ENCODE assay signal across 8 cellular contexts in genomic region chr6:158869010-158869603, GRCh38. TPM values are rescaled to one million over a fixed set of nuclear protein-coding genes. Genes with fewer than 3 reads are reported as not detected.
DNase-seq lines count a peak whose midpoint lies in the region; ATAC-seq, FAIRE-seq and TF ChIP-seq lines count a peak whose summit lies in the region.

No MANE protein-coding gene starts in this region.

- peak overlapping the region; percentile 75 for H3K4me3 Mint-ChIP-seq in activated CD4-positive, alpha-beta T cell treated with anti-CD3 and anti-CD28 coated beads for 36 hours
- peak overlapping the region; percentile 78 for H3K4me3 Mint-ChIP-seq in chondrocyte (ENCODE audit: unreplicated experiment)

- H3K27me3 Mint-ChIP-seq in activated CD4-positive, alpha-beta T cell treated with anti-CD3 and anti-CD28 coated beads for 36 hours: no peaks in the 10 kb centered on the region
- H3K27me3 Mint-ChIP-seq in chondrocyte (ENCODE audit: low read depth): peaks cover 2% of the 10 kb centered on the region

- peaks cover 37% of the 10 kb centered on the region for H3K4me1 Mint-ChIP-seq in activated CD4-positive, alpha-beta T cell treated with anti-CD3 and anti-CD28 coated beads for 36 hours
- H3K4me1 Mint-ChIP-seq in chondrocyte (ENCODE audit: low read depth): peaks cover 27% of the 10 kb centered on the region

- ATAC-seq in activated CD4-positive, alpha-beta T cell treated with anti-CD3 and anti-CD28 coated beads for 36 hours: peak; percentile 56
- peak; percentile 20 for ATAC-seq in HG02970 (IDR thresholded peaks at IDR 0.05; ENCODE audit: low FRiP score, unreplicated experiment)

- CTCF ChIA-PET in activated CD4-positive, alpha-beta T cell treated with anti-CD3 and anti-CD28 coated beads for 36 hours (lab: Charles Lee): interaction anchor here (0.6 to 4.2 kb wide), 12 partner anchors 8 to 235 kb away, joined by 3 to 22 read pairs (median 4); partner anchors contain the start of gene EZR

- no peak for TF ChIP-seq CTCF in chondrocyte (IDR thresholded peaks at IDR 0.05)

- peak overlapping the region; percentile 95 for H3K27ac Mint-ChIP-seq in activated CD4-positive, alpha-beta T cell treated with anti-CD3 and anti-CD28 coated beads for 36 hours
- H3K27ac Mint-ChIP-seq in chondrocyte (ENCODE audit: unreplicated experiment): peak overlapping the region; percentile 91

- no peaks in the 10 kb centered on the region for H3K36me3 ChIP-seq in mesodermal cell (ENCODE audit: control insufficient read depth, insufficient read depth, low read length)

- H3K4me3 ChIP-seq in mesodermal cell (ENCODE audit: extremely low read depth, insufficient read depth, low read length, poor library complexity, severe bottlenecking): peak overlapping the region; percentile 34

- H3K9me3 Mint-ChIP-seq in activated CD4-positive, alpha-beta T cell treated with anti-CD3 and anti-CD28 coated beads for 36 hours (ENCODE audit: low read depth): peaks cover 2% of the 10 kb centered on the region
- H3K9me3 Mint-ChIP-seq in chondrocyte (ENCODE audit: low read depth): no peaks in the 10 kb centered on the region

- DNase-seq in activated CD4-positive, alpha-beta T cell treated with anti-CD3 and anti-CD28 coated beads for 36 hours: no peak
- DNase-seq in activated CD4-positive, alpha-beta T cell treated with anti-CD3 and anti-CD28 coated beads, Interleukin-2, amount 50 U/mL, for 48 hours: no peak
- DNase-seq in NCI-H774 (lab: John Stamatoyannopoulos, UW) (peak; percentile 72), chondrocyte (ENCODE audit: low spot score) (no peak), H54 (ENCODE audit: insufficient read length, low spot score) (no peak)
- no peak for DNase-seq in stimulated activated CD4-positive, alpha-beta T cell treated with anti-CD3 and anti-CD28 coated beads, Interleukin-15, amount 100 ng/mL, for 24 hours

- H3K27ac ChIP-seq in mesodermal cell (ENCODE audit: low read depth, low read length, severe bottlenecking): peak overlapping the region; percentile 92

- FAIRE-seq in H54 (lab: Jason Lieb, UNC): no peak

- H3K4me1 ChIP-seq in mesodermal cell (ENCODE audit: control insufficient read depth, insufficient read depth, low read length, poor library complexity, severe bottlenecking): peaks cover 12% of the 10 kb centered on the region

- no peak for TF ChIP-seq POLR2A in H54 (IDR thresholded peaks at IDR 0.05; ENCODE audit: low read depth, low read length)

- 50 to 59% methylated on average over 16 of the region's 19 CpGs for WGBS in mesodermal cell (ENCODE audit: insufficient coverage in 2 of 2), 2 experiments

- H3K9me3 ChIP-seq in mesodermal cell (ENCODE audit: control insufficient read depth, low read length): peaks cover 4% of the 10 kb centered on the region

- H3K36me3 Mint-ChIP-seq in activated CD4-positive, alpha-beta T cell treated with anti-CD3 and anti-CD28 coated beads for 36 hours (ENCODE audit: low read depth): no peaks in the 10 kb centered on the region
- H3K36me3 Mint-ChIP-seq in chondrocyte (ENCODE audit: low read depth): no peaks in the 10 kb centered on the region

- intact Hi-C loops in activated CD4-positive, alpha-beta T cell treated with anti-CD3 and anti-CD28 coated beads for 36 hours (cut with DNase I, micrococcal nuclease): loop anchor here (1.0 to 10.0 kb wide), 11 partner anchors 16 to 1034 kb away; partner anchors contain the start of genes DYNLT1 (in 1 of the 2) and WTAP (in 1 of the 2)

- POLR2A ChIA-PET in activated CD4-positive, alpha-beta T cell treated with anti-CD3 and anti-CD28 coated beads for 36 hours (lab: Charles Lee): interaction anchor here (0.5 to 2.1 kb wide), 15 partner anchors 10 to 225 kb away, joined by 3 to 34 read pairs (median 6); partner anchors contain the start of genes DYNLT1, EZR, RSPH3 and SYTL3

RNA-seq across cellular contexts. Expression of gene EZR, which starts 49.9 kb away (rescaled TPM):
- total RNA-seq in activated CD4-positive, alpha-beta T cell treated with anti-CD3 and anti-CD28 coated beads for 36 hours: 100 to 1,000 TPM; 197 to 203 TPM
- 57.0 to 71.5 TPM (median 68.4 TPM) in 3 replicates for total RNA-seq in chondrocyte
- polyA plus RNA-seq in mesodermal cell (2013, experiment 1 of 2): 95.8 TPM
- polyA plus RNA-seq in mesodermal cell (2013, experiment 2 of 2): 98.4 TPM
